In the genomic region with DNA sequence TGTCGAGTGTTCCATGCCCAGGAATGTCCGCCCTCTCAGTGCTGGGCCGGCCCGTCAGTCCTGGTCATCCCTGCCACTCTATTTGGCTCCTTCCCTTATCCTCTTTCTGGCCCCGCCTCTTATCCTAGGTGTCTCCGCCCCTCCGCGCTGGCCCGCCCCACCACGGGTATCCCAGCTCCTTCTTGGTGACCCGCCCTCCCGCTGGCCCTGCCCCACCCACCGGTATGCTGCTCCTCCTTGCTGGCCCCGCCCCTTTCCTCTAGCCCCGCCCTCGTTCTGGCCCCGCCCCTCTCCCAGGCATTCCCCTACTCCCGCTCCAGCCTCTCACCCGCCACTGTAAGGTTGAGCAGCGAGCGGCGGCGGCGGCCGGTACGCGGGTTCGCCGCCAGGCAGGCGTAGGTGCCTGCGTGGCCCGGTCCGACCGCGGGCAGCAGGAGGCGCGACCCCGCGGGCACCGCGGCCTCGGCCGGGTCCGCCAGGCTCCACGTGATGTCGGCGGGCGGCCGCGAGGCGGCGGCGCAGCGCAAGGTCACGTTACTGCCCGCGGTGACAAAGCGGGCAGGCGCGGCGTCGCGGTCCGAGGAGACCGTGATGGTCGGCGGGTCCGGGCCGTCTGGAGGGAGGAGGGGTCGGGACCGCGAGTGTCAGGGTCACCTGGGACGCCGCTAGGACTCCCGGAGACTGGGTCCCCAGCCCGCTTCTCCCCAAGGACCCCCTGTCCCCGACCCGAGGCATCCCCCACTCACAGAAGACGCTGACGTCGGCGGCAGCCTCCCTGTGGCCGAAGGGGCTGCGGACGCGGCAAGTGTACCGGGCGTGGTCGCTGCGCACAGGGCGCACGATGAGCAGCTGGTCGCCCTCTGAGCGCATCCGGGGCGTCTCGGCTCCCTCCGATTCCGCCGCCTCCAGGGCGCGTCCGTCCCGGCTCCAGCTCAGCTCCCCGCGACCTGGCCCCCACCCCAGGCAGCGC, we compare ENCODE assay signal across 8 cellular contexts.
A peak's percentile ranks its signal among the peaks of the same experiment; 100 is the strongest.
DNase-seq lines count a peak whose midpoint lies in the region; ATAC-seq and TF ChIP-seq lines count a peak whose summit lies in the region.

No MANE protein-coding gene starts in this region.

- DNase-seq in Ammon's horn (ENCODE audit: low spot score) (peak; percentile 97), RWPE1 (ENCODE audit: low spot score) (peak; percentile 98), fibroblast of pulmonary artery (ENCODE audit: low read depth) (peak; percentile 98)
- peak; percentile 90 for DNase-seq in activated T-helper 9 cell treated with anti-CD3 and anti-CD28 coated beads, Interleukin-2, amount 50 U/mL, for 16 hours (ENCODE audit: low read depth)
- DNase-seq in stimulated activated naive CD4-positive, alpha-beta T cell (lab: John Stamatoyannopoulos, UW), result peak; percentile 36 to 86 (median 69)

- peak; percentile 51 for ATAC-seq in HG03460 (IDR thresholded peaks at IDR 0.05; ENCODE audit: unreplicated experiment)

- H3K4me1 Mint-ChIP-seq in nephron, result peaks cover 15% of the 10 kb centered on the region

- H3K36me3 Mint-ChIP-seq in nephron (ENCODE audit: low read depth), result peaks cover 8% of the 10 kb centered on the region

- H3K27ac ChIP-seq in RWPE1, result peak overlapping the region; percentile 88

- TF ChIP-seq CTCF in RWPE1 (conservative IDR thresholded peaks at IDR 0.05; ENCODE audit: low read depth), result peak; percentile 53
- no peak for TF ChIP-seq CTCF in fibroblast of pulmonary artery (IDR thresholded peaks at IDR 0.05; ENCODE audit: low read length, missing control alignments)
- peak; percentile 13 to 27 (median 13) for TF ChIP-seq CTCF in nephron (IDR thresholded peaks at IDR 0.05; ENCODE audit: unreplicated experiment in 3 of 3)

- peak overlapping the region; percentile 71 for H3K4me3 ChIP-seq in fibroblast of pulmonary artery (replicated peaks; ENCODE audit: low read depth, low read length)

- peak; percentile 35 for TF ChIP-seq POLR2A in GM19099 (IDR thresholded peaks at IDR 0.05; ENCODE audit: extremely low read depth, insufficient read length, low read depth)

- no peaks in the 10 kb centered on the region for H3K9me3 Mint-ChIP-seq in nephron

- CTCF ChIA-PET in RWPE1 (lab: Yijun Ruan, JAX), result interaction anchor here (0.7 to 1.0 kb wide), 4 partner anchors 23 to 454 kb away, joined by 3 to 4 read pairs (median 3); no protein-coding TSS in a partner anchor

- peak overlapping the region; percentile 90 to 97 (median 95) for H3K4me3 Mint-ChIP-seq in nephron

- H3K27ac Mint-ChIP-seq in nephron, result peak overlapping the region; percentile 81 to 96 (median 96)

- peaks cover 17% of the 10 kb centered on the region for H3K27me3 Mint-ChIP-seq in nephron (ENCODE audit: low read depth)

- POLR2A ChIA-PET in RWPE1 (lab: Yijun Ruan, JAX; ENCODE audit: low non-redundant PET), result interaction anchor here (0.6 to 1.0 kb wide), 5 partner anchors 12 to 39 kb away, joined by 3 to 5 read pairs (median 4); no protein-coding TSS in a partner anchor

Comparison
In these comparisons a context has a peak if more than half of its experiments do, and no peak if none do; other contexts are left out.
1. Peak in every context shown above with its lines: DNase-seq, ATAC-seq, H3K4me3 ChIP-seq and H3K27ac ChIP-seq.